ENCODE assay signal across 19 cellular contexts in genomic region chr15:35667908-35668307, GRCh38.
DNase-seq lines count a peak whose midpoint lies in the region; ATAC-seq and TF ChIP-seq lines count a peak whose summit lies in the region.
"Had no signal": no experiment of that assay in that cellular context is flagged by ENCODE, and none has a peak within 500 bp of the region (broad histone marks: within the 10 kb centered on the region; RNA-seq: fewer than 3 reads in every experiment).

No MANE protein-coding gene starts in this region.

- H3K4me1 Mint-ChIP-seq in MCF 10A (ENCODE audit: insufficient read depth, unreplicated experiment) (peaks cover 12% of the 10 kb centered on the region), endodermal cell (peaks cover 23% of the 10 kb centered on the region)

- H3K27ac Mint-ChIP-seq in MCF 10A (ENCODE audit: low read depth, unreplicated experiment) (no peak overlapping the region), endodermal cell (peak overlapping the region; percentile 32)

- no peaks in the 10 kb centered on the region for H3K27me3 Mint-ChIP-seq in MCF 10A (ENCODE audit: insufficient read depth, unreplicated experiment)
- H3K27me3 Mint-ChIP-seq in endodermal cell (ENCODE audit: insufficient read depth), result peaks cover 18% of the 10 kb centered on the region

- H3K27ac ChIP-seq in mammary epithelial cell (ENCODE audit: insufficient read depth, low read depth, low read length) (no peak overlapping the region), HUES64 (ENCODE audit: low read depth, low read length) (0 out of 2 replicates have a peak overlapping the region, but pooled peaks have one; percentile 19), endodermal cell (ENCODE audit: low read depth, low read length) (no peak overlapping the region), parathyroid adenoma (peak overlapping the region; percentile 11), gastrocnemius medialis (peak overlapping the region in 1 of 4 donors; percentile 11)
- H3K27ac ChIP-seq: A549, SJSA1 had no signal

- TF ChIP-seq CTCF in mammary epithelial cell (conservative IDR thresholded peaks at IDR 0.05 in 1 of 2, IDR thresholded peaks at IDR 0.05 in 1 of 2; ENCODE audit: extremely low read depth in 1 of 2, insufficient read depth in 1 of 2, low read depth in 1 of 2, low read length in 2 of 2), result no peak
- no peak for TF ChIP-seq CTCF in MCF 10A (IDR thresholded peaks at IDR 0.05; ENCODE audit: unreplicated experiment)
- no peak for TF ChIP-seq CTCF in endodermal cell (conservative IDR thresholded peaks at IDR 0.05)
- no peak for TF ChIP-seq CTCF in parathyroid adenoma (IDR thresholded peaks at IDR 0.05)
- TF ChIP-seq CTCF in gastrocnemius medialis (IDR thresholded peaks at IDR 0.05 in 4 of 5, conservative IDR thresholded peaks at IDR 0.05 in 1 of 5), result no peak

- H3K36me3 Mint-ChIP-seq in MCF 10A (ENCODE audit: insufficient read depth, unreplicated experiment) (peaks cover 3% of the 10 kb centered on the region), endodermal cell (ENCODE audit: low read depth) (no peaks in the 10 kb centered on the region)

- H3K9ac ChIP-seq in mammary epithelial cell (ENCODE audit: insufficient read depth, low read length), result no peak overlapping the region
- no peak overlapping the region for H3K9ac ChIP-seq in HUES64 (ENCODE audit: low read depth, low read length)
- H3K9ac ChIP-seq in endodermal cell (ENCODE audit: extremely low read depth, low read length, poor library complexity, severe bottlenecking), result no peak overlapping the region
- no peak overlapping the region for H3K9ac ChIP-seq in parathyroid adenoma

- H3K4me3 ChIP-seq in mammary epithelial cell (replicated peaks in 1 of 3; ENCODE audit: insufficient read depth in 1 of 3, low read depth in 2 of 3, low read length in 3 of 3) (no peak overlapping the region), HUES64 (ENCODE audit: low read length) (no peak overlapping the region), endodermal cell (ENCODE audit: low read length) (no peak overlapping the region), parathyroid adenoma (ENCODE audit: low read depth, low read length) (no peak overlapping the region), gastrocnemius medialis (no peak overlapping the region)
- H3K4me3 ChIP-seq: A549, GM12878, SJSA1 had no signal

- intact Hi-C loops in mammary epithelial cell (cut with micrococcal nuclease), result no loop called here
- intact Hi-C loops in MCF 10A (cut with micrococcal nuclease), result no loop called here
- intact Hi-C loops in gastrocnemius medialis (cut with DNase I; ENCODE audit: low total_unique reads), result no loop called here

- CTCF ChIA-PET in mammary epithelial cell (lab: Charles Lee; ENCODE audit: low non-redundant PET), result no interaction called here
- CTCF ChIA-PET in MCF 10A (lab: Yijun Ruan, JAX), result interaction anchor here (0.7 kb wide), 1 partner anchor 127 kb away, joined by 3 read pairs; no protein-coding TSS in a partner anchor

- no peaks in the 10 kb centered on the region for H3K9me3 Mint-ChIP-seq in MCF 10A (ENCODE audit: unreplicated experiment)
- H3K9me3 Mint-ChIP-seq in endodermal cell, result no peaks in the 10 kb centered on the region

- no peaks in the 10 kb centered on the region for H4K20me1 ChIP-seq in mammary epithelial cell (ENCODE audit: insufficient read depth, low read length)

- no peak for TF ChIP-seq POLR2A in gastrocnemius medialis (IDR thresholded peaks at IDR 0.05)

- no peaks in the 10 kb centered on the region for H3K79me2 ChIP-seq in mammary epithelial cell (ENCODE audit: insufficient read depth, low read length)
- no peaks in the 10 kb centered on the region for H3K79me2 ChIP-seq in parathyroid adenoma

- DNase-seq in mammary epithelial cell (no peak), MCF 10A (ENCODE audit: unreplicated experiment) (no peak), endodermal cell (no peak), A172 (ENCODE audit: low spot score) (no peak), gastrocnemius medialis (no peak), G401 (ENCODE audit: low spot score) (no peak)
- DNase-seq: Calu3, KBM-7, MM.1S, NCI-H1105 treated with DMSO at 0.1 percent for 48 hours, NCI-H187, NCI-H510A, RPMI8226 had no signal

- H3K36me3 ChIP-seq in mammary epithelial cell (ENCODE audit: insufficient read depth, low read length) (no peaks in the 10 kb centered on the region), HUES64 (ENCODE audit: insufficient read depth, low read length) (no peaks in the 10 kb centered on the region), endodermal cell (ENCODE audit: control insufficient read depth, insufficient read depth, low read length) (no peaks in the 10 kb centered on the region), parathyroid adenoma (ENCODE audit: control insufficient read depth, insufficient read depth, low read length) (no peaks in the 10 kb centered on the region), gastrocnemius medialis (no peaks in the 10 kb centered on the region)
- H3K36me3 ChIP-seq: SJSA1 had no signal

- in situ Hi-C loops in mammary epithelial cell (cut with MboI; ENCODE audit: low sequenced_read_pairs in 2 of 2) (no loop called here), gastrocnemius medialis (cut with MboI; ENCODE audit: low sequenced_read_pairs in 4 of 4) (no loop called here), G401 (cut with HindIII; ENCODE audit: low sequenced_read_pairs) (no loop called here)

- no peak for ATAC-seq in gastrocnemius medialis
- ATAC-seq: A549, GM12878, HCT116 had no signal

- H3K9me3 ChIP-seq in mammary epithelial cell (replicated peaks; ENCODE audit: insufficient read depth, low read length) (no peaks in the 10 kb centered on the region), HUES64 (ENCODE audit: insufficient read depth, low read depth, low read length) (no peaks in the 10 kb centered on the region), endodermal cell (ENCODE audit: control insufficient read depth, low read length) (no peaks in the 10 kb centered on the region), parathyroid adenoma (ENCODE audit: control insufficient read depth, low read length) (no peaks in the 10 kb centered on the region), gastrocnemius medialis (no peaks in the 10 kb centered on the region)
- H3K9me3 ChIP-seq: A549, SJSA1 had no signal

- H3K27me3 ChIP-seq in mammary epithelial cell (ENCODE audit: insufficient read depth, low read length), result no peaks in the 10 kb centered on the region
- no peaks in the 10 kb centered on the region for H3K27me3 ChIP-seq in HUES64 (ENCODE audit: insufficient read depth, low read length)
- H3K27me3 ChIP-seq in endodermal cell (ENCODE audit: control insufficient read depth, insufficient read depth, low read length, poor library complexity, severe bottlenecking), result no peaks in the 10 kb centered on the region
- H3K27me3 ChIP-seq in parathyroid adenoma (ENCODE audit: control insufficient read depth, insufficient read depth, low read length), result no peaks in the 10 kb centered on the region
- no peaks in the 10 kb centered on the region for H3K27me3 ChIP-seq in gastrocnemius medialis
- H3K27me3 ChIP-seq: SJSA1 had no signal

- H3K4me3 Mint-ChIP-seq in MCF 10A (ENCODE audit: unreplicated experiment) (no peak overlapping the region), endodermal cell (no peak overlapping the region)

- no TSS peak for BruUV-seq in mammary epithelial cell (replicated peaks; lab: Mats Ljungman, UMichigan)
- no TSS peak for BruUV-seq in MCF 10A (replicated peaks; lab: Mats Ljungman, UMichigan)

- POLR2A ChIA-PET in MCF 10A (lab: Yijun Ruan, JAX), result no interaction called here

- dilution Hi-C loops in mammary epithelial cell (cut with HindIII; ENCODE audit: low sequenced_read_pairs), result no loop called here

- no peak overlapping the region for H3K4me2 ChIP-seq in mammary epithelial cell (ENCODE audit: insufficient read depth, low read depth, low read length)
- H3K4me2 ChIP-seq in parathyroid adenoma (ENCODE audit: low read length), result no peak overlapping the region
- H3K4me2 ChIP-seq: A549 had no signal

- 20% methylated on average over 1 of the region's 1 CpG for WGBS in mammary epithelial cell (ENCODE audit: low coverage, missing lambda C conversion rate)
- WGBS in HUES64, result 71% methylated on average over 1 of the region's 1 CpG
- no CpG with 5 or more reads among the region's 1 CpG for WGBS in endodermal cell (ENCODE audit: insufficient coverage in 1 of 2, insufficient read length in 1 of 2), 2 experiments

- H3K4me1 ChIP-seq in mammary epithelial cell (ENCODE audit: insufficient read depth, low read length) (no peaks in the 10 kb centered on the region), HUES64 (ENCODE audit: insufficient read depth, low read length) (peaks cover 16% of the 10 kb centered on the region), endodermal cell (ENCODE audit: control insufficient read depth, insufficient read depth, low read length) (peaks cover 14% of the 10 kb centered on the region), parathyroid adenoma (peaks cover 9% of the 10 kb centered on the region), gastrocnemius medialis (peaks cover 26 to 31% of the 10 kb centered on the region in 2 donors)
- H3K4me1 ChIP-seq: A549, SJSA1 had no signal

- H2AFZ ChIP-seq in mammary epithelial cell (ENCODE audit: low read depth, low read length) (peak overlapping the region; percentile 40), parathyroid adenoma (no peak overlapping the region)

Comparison
In these comparisons a context has a peak if more than half of its experiments do, and no peak if none do; other contexts are left out.
1. H3K27ac ChIP-seq: peak in HUES64 (single experiment) and parathyroid adenoma (single experiment); none in mammary epithelial cell (single experiment) and endodermal cell (single experiment).